ENCODE assay signal across 19 cellular contexts in genomic region chr4:186040316-186040715, GRCh38. TPM values are rescaled to one million over a fixed set of nuclear protein-coding genes. Genes with fewer than 3 reads are reported as not detected.
"Had no signal": no experiment of that assay in that cellular context is flagged by ENCODE, and none has a peak within 500 bp of the region (broad histone marks: within the 10 kb centered on the region; RNA-seq: fewer than 3 reads in every experiment).

No MANE protein-coding gene starts in this region.

- DNase-seq: activated CD4-positive, alpha-beta T cell treated with anti-CD3 and anti-CD28 coated beads for 36 hours; activated CD8-positive, alpha-beta memory T cell treated with anti-CD3 and anti-CD28 coated beads, Interleukin-2, amount 50 U/mL, for 4 hours; activated CD8-positive, alpha-beta T cell treated with anti-CD3 and anti-CD28 coated beads for 36 hours; activated gamma-delta T cell treated with Interleukin-2 at 50 U/mL for 16 hours; activated naive CD4-positive, alpha-beta T cell treated with anti-CD3 and anti-CD28 coated beads, Interleukin-2, amount 10 ng/mL, durations not matched to agents 7 days and 5 days; activated naive CD8-positive, alpha-beta T cell treated with anti-CD3 and anti-CD28 coated beads for 36 hours; activated T-cell treated with anti-CD3 and anti-CD28 coated beads, Interleukin-2, amount 50 U/mL, for 72 hours; MM.1S; NCI-H1105; NCI-H1436; NCI-H1694 treated with DMSO at 0.1 percent for 48 hours; NCI-H2029 treated with DMSO at 0.1 percent for 48 hours; NCI-H345; NCI-H510A; NCI-H69; SIG-M5; T-cell; WERI-Rb-1 had no signal

- H3K9me3 Mint-ChIP-seq: activated CD8-positive, alpha-beta T cell treated with anti-CD3 and anti-CD28 coated beads for 36 hours; activated naive CD4-positive, alpha-beta T cell treated with anti-CD3 and anti-CD28 coated beads, Interleukin-2, amount 10 ng/mL, durations not matched to agents 7 days and 5 days; activated T-cell treated with anti-CD3 and anti-CD28 coated beads, Interleukin-2, amount 50 U/mL, for 72 hours; activated T-helper 2 cell treated with anti-CD3 and anti-CD28 coated beads, Interferon-gamma antibody, Interleukin-2, Interleukin-4, amounts not matched to agents 10 μg/mL and 5 μg/mL and 100 μg/mL, durations not matched to agents 14 hours and 24 hours and 36 hours; T-cell had no signal

- H3K36me3 ChIP-seq: WERI-Rb-1 had no signal

- H3K27ac Mint-ChIP-seq: activated CD4-positive, alpha-beta T cell treated with anti-CD3 and anti-CD28 coated beads for 36 hours; activated CD8-positive, alpha-beta T cell treated with anti-CD3 and anti-CD28 coated beads for 36 hours; activated naive CD4-positive, alpha-beta T cell treated with anti-CD3 and anti-CD28 coated beads, Interleukin-2, amount 10 ng/mL, durations not matched to agents 7 days and 5 days; activated naive CD8-positive, alpha-beta T cell treated with anti-CD3 and anti-CD28 coated beads for 36 hours; activated T-cell treated with anti-CD3 and anti-CD28 coated beads, Interleukin-2, amount 50 U/mL, for 72 hours; activated T-helper 2 cell treated with anti-CD3 and anti-CD28 coated beads, Interferon-gamma antibody, Interleukin-2, Interleukin-4, amounts not matched to agents 10 μg/mL and 5 μg/mL and 100 μg/mL, durations not matched to agents 14 hours and 24 hours and 36 hours; T-cell had no signal

- H3K4me3 Mint-ChIP-seq: activated CD4-positive, alpha-beta T cell treated with anti-CD3 and anti-CD28 coated beads for 36 hours; activated CD8-positive, alpha-beta T cell treated with anti-CD3 and anti-CD28 coated beads for 36 hours; activated naive CD4-positive, alpha-beta T cell treated with anti-CD3 and anti-CD28 coated beads, Interleukin-2, amount 10 ng/mL, durations not matched to agents 7 days and 5 days; activated naive CD8-positive, alpha-beta T cell treated with anti-CD3 and anti-CD28 coated beads for 36 hours; activated T-cell treated with anti-CD3 and anti-CD28 coated beads, Interleukin-2, amount 50 U/mL, for 72 hours; T-cell had no signal

- H3K4me1 Mint-ChIP-seq: activated CD4-positive, alpha-beta T cell treated with anti-CD3 and anti-CD28 coated beads for 36 hours; activated naive CD4-positive, alpha-beta T cell treated with anti-CD3 and anti-CD28 coated beads, Interleukin-2, amount 10 ng/mL, durations not matched to agents 7 days and 5 days; T-cell had no signal

- H3K36me3 Mint-ChIP-seq: activated naive CD4-positive, alpha-beta T cell treated with anti-CD3 and anti-CD28 coated beads, Interleukin-2, amount 10 ng/mL, durations not matched to agents 7 days and 5 days; activated naive CD8-positive, alpha-beta T cell treated with anti-CD3 and anti-CD28 coated beads for 36 hours; T-cell had no signal

- H3K27ac ChIP-seq: WERI-Rb-1 had no signal

- ATAC-seq: activated CD4-positive, alpha-beta T cell treated with anti-CD3 and anti-CD28 coated beads for 36 hours; activated CD8-positive, alpha-beta T cell treated with anti-CD3 and anti-CD28 coated beads for 36 hours; activated T-cell treated with anti-CD3 and anti-CD28 coated beads, Interleukin-2, amount 50 U/mL, for 72 hours; T-cell had no signal

RNA-seq across cellular contexts. Expression of gene TLR3, which starts 28.6 kb away (rescaled TPM):
- total RNA-seq: activated CD4-positive, alpha-beta T cell treated with anti-CD3 and anti-CD28 coated beads for 36 hours; activated CD8-positive, alpha-beta T cell treated with anti-CD3 and anti-CD28 coated beads for 36 hours; activated naive CD8-positive, alpha-beta T cell treated with anti-CD3 and anti-CD28 coated beads for 36 hours; activated T-helper 2 cell treated with anti-CD3 and anti-CD28 coated beads, Interferon-gamma antibody, Interleukin-2, Interleukin-4, amounts not matched to agents 10 μg/mL and 5 μg/mL and 100 μg/mL, durations not matched to agents 14 hours and 24 hours and 36 hours had no signal
